In the genomic region with DNA sequence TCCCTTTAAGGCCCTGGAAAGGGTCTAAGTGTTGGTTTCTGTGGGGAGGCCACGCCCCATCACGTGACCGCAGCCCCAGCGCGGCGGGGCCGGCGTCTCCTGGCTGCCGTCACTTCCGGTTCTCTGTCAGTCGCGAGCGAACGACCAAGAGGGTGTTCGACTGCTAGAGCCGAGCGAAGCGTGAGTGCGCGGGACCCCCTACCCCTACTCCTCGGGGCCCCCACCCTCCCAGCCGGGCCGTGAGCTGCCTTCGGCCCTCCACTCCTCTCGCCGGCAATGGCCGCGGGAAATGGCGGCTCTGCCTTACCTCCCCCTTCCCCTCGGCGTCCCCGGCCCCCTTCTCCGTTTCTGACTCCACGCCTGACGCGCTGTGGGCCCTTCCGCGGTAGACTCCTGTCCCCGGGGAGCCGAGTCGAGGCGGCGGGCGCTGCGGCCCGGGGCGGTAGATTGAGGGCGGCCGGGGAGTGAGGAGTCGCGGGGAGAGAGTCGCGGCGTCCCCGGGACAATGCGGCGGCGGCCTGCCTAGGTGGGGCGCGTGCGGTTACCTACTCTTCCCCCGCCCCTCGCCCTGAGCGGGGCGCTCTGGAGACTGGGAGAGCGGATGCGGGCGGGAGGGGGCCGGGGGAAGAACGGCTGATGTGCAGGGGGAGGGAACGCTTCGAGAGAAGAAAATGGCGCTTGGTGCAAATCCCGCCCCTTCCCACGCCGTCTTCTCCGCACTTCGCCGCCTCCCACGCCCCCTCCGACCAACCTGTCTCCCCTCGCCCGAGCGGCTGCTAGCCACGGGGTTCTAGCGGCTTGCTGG, we compare ENCODE assay signal across 8 cellular contexts. TPM values are rescaled to one million over a fixed set of nuclear protein-coding genes. Genes with fewer than 3 reads are reported as not detected.
DNase-seq lines count a peak whose midpoint lies in the region; ATAC-seq and TF ChIP-seq lines count a peak whose summit lies in the region.

A gene (plus strand): TSS at position 112 of the 805 bp plus-strand sequence. CDS start 2,956 bp downstream, outside the sequence.

- ATAC-seq in HG02870 (IDR thresholded peaks at IDR 0.05; ENCODE audit: unreplicated experiment) (peak; percentile 37), left cardiac atrium (peak; percentile 97 to 98)

- H3K4me3 ChIP-seq in adrenal gland: peak within 1 kb of the TSS; percentile 64 to 96 (median 90)

- H3K36me3 ChIP-seq in adrenal gland (replicated peaks in 1 of 2): peaks cover 0 to 17% of the 10 kb centered on the region in 2 donors

- DNase-seq in GM13976 (ENCODE audit: low spot score): peak; percentile 91
- DNase-seq in NCI-H146 (lab: John Stamatoyannopoulos, UW): peak; percentile 91
- peak; percentile 90 to 96 (median 92) for DNase-seq in T-helper 1 cell
- DNase-seq in adrenal gland: peak; percentile 91 to 97 (median 95)
- peak; percentile 97 for DNase-seq in left cardiac atrium
- peak; percentile 85 for DNase-seq in progenitor cell of endocrine pancreas (ENCODE audit: low spot score, unreplicated experiment)
- DNase-seq in ureter (ENCODE audit: low spot score): peak; percentile 93

- TF ChIP-seq CTCF in GM13976 (IDR thresholded peaks at IDR 0.05; ENCODE audit: borderline replicate concordance, control extremely low read depth, extremely low read depth, insufficient read depth, missing control alignments) (no peak), adrenal gland (IDR thresholded peaks at IDR 0.05) (peak in 1 of 6 experiments; percentile 3), progenitor cell of endocrine pancreas (IDR thresholded peaks at IDR 0.05; ENCODE audit: unreplicated experiment) (no peak)

- H3K4me3 Mint-ChIP-seq in progenitor cell of endocrine pancreas (ENCODE audit: low read depth): peak within 1 kb of the TSS; percentile 89

- H3K36me3 Mint-ChIP-seq in progenitor cell of endocrine pancreas (ENCODE audit: insufficient read depth): peaks cover 5% of the 10 kb centered on the region

- H3K4me1 ChIP-seq in adrenal gland (replicated peaks in 1 of 2): peaks cover 11 to 38% of the 10 kb centered on the region in 2 donors

- in situ Hi-C loops in GM13976 (cut with MboI; ENCODE audit: low sequenced_read_pairs, unreplicated experiment): loop anchor here (10.0 kb wide), 1 partner anchor 51 kb away; no protein-coding TSS in a partner anchor

- no peaks in the 10 kb centered on the region for H3K27me3 ChIP-seq in adrenal gland

- WGBS in adrenal gland, 4 donors: 0 to 1% (median 1%) methylated on average over 18 to 86 of the region's 86 CpGs

- peak within 1 kb of the TSS; percentile 95 to 100 (median 99) for H3K27ac ChIP-seq in adrenal gland

- H3K9me3 Mint-ChIP-seq in progenitor cell of endocrine pancreas (ENCODE audit: low read depth): no peaks in the 10 kb centered on the region

- TF ChIP-seq POLR2A in adrenal gland (IDR thresholded peaks at IDR 0.05): peak; percentile 54 to 86

- H3K27me3 Mint-ChIP-seq in progenitor cell of endocrine pancreas: no peaks in the 10 kb centered on the region

- peaks cover 17% of the 10 kb centered on the region for H3K4me1 Mint-ChIP-seq in progenitor cell of endocrine pancreas (ENCODE audit: low read depth)

- H3K9me3 ChIP-seq in adrenal gland (replicated peaks in 1 of 3): no peaks in the 10 kb centered on the region

- intact Hi-C loops in adrenal gland (cut with DNase I): loop anchor here in 1 of 2 donors (5.0 kb wide), 1 partner anchor 98 kb away; no protein-coding TSS in a partner anchor
- intact Hi-C loops in left cardiac atrium (cut with DNase I): no loop called here

- peak within 1 kb of the TSS; percentile 94 for H3K27ac Mint-ChIP-seq in progenitor cell of endocrine pancreas

RNA-seq across cellular contexts. Expression of the gene that starts here (rescaled TPM):
- total RNA-seq in adrenal gland (100 to 1,000 TPM in 6 of 8 donors, 10 to 100 TPM in 2; 48.1 to 229 (median 166) TPM), left cardiac atrium (100 to 1,000 TPM; 192 to 204 TPM), progenitor cell of endocrine pancreas (210 and 211 TPM in 2 replicates), ureter (138 TPM)
- 100 to 1,000 TPM; 126 to 428 (median 126) TPM for polyA plus RNA-seq in adrenal gland

Comparison
In these comparisons a context has a peak if more than half of its experiments do, and no peak if none do; other contexts are left out.
1. Peak in every context shown above with its lines: DNase-seq, ATAC-seq, H3K4me3 ChIP-seq and H3K27ac ChIP-seq.